In the genomic region with DNA sequence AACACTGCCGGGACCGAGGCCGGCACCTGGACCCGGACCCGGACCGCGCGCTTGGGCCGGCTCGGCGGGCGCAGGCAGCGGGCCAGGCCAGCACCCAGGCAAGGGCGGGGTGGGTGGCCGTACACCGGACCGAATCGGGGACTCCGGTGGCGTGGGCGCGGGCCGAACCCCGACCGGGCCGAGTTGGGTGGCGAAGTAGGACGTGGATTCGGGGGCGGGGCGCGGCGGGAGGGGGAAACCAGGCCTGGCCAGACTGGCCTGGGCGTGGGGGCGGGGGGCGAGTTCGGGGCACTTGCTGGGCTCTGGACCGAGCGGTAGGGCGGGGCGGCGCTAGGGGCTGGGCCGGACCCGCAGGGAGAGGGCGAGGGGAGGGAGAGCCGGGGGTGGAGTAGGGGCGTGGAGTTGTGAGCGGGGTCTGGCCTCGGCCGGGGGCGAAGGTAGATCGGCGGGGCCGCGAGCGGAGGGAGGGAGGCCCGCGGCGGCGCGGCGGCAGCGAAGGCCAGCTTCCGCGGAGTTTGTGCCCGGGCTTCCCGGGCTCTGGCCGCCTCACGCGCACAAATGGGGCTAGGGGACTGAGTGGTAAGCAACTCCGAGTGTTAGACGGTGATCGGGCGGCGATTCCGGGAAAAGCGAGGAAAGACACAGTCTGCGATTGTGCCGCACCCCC, we compare ENCODE assay signal across 7 cellular contexts. TPM values are rescaled to one million over a fixed set of nuclear protein-coding genes. Genes with fewer than 3 reads are reported as not detected.
A peak's percentile ranks its signal among the peaks of the same experiment; 100 is the strongest.
DNase-seq lines count a peak whose midpoint lies in the region; ATAC-seq and TF ChIP-seq lines count a peak whose summit lies in the region.

No MANE protein-coding gene starts in this region.

- TF ChIP-seq CTCF in GM23338 (conservative IDR thresholded peaks at IDR 0.05; ENCODE audit: low read depth in 2 of 2) (no peak), epithelial cell of proximal tubule (conservative IDR thresholded peaks at IDR 0.05; ENCODE audit: low read depth, low read length) (no peak), neural crest cell (conservative IDR thresholded peaks at IDR 0.05) (no peak)

- no peaks in the 10 kb centered on the region for H3K79me2 ChIP-seq in GM23338 (replicated peaks; ENCODE audit: insufficient read depth)

- DNase-seq in GM23338 (ENCODE audit: low spot score) = peak; percentile 58
- peak; percentile 18 for DNase-seq in SK-N-DZ (ENCODE audit: low spot score)
- no peak for DNase-seq in epithelial cell of proximal tubule (ENCODE audit: low read depth)
- DNase-seq in neural crest cell (ENCODE audit: low read depth, low spot score) = peak; percentile 29
- DNase-seq in MV-4-11 (lab: John Stamatoyannopoulos, UW) = no peak
- DNase-seq in SKM-1 (lab: John Stamatoyannopoulos, UW; ENCODE audit: unreplicated experiment) = no peak
- no peak for DNase-seq in KG1 (lab: John Stamatoyannopoulos, UW)

- H3K9me3 Mint-ChIP-seq in GM23338 (no peaks in the 10 kb centered on the region), neural crest cell (no peaks in the 10 kb centered on the region)

- H3K4me3 ChIP-seq in GM23338 (peak overlapping the region; percentile 41), epithelial cell of proximal tubule (ENCODE audit: low read depth, low read length) (peak overlapping the region; percentile 65)

- H3K36me3 Mint-ChIP-seq in GM23338 (ENCODE audit: low read depth) = no peaks in the 10 kb centered on the region
- H3K36me3 Mint-ChIP-seq in neural crest cell (ENCODE audit: low read depth) = no peaks in the 10 kb centered on the region

- peak; percentile 36 for ATAC-seq in GM23338

- peaks cover 76% of the 10 kb centered on the region for H3K27me3 ChIP-seq in GM23338 (ENCODE audit: insufficient read depth)

- H3K27ac Mint-ChIP-seq in GM23338 (no peak overlapping the region), neural crest cell (ENCODE audit: unreplicated experiment) (no peak overlapping the region)

- peaks cover 46% of the 10 kb centered on the region for H3K27me3 Mint-ChIP-seq in GM23338 (ENCODE audit: insufficient read depth, low read depth, poor library complexity)
- no peaks in the 10 kb centered on the region for H3K27me3 Mint-ChIP-seq in neural crest cell (ENCODE audit: low read depth)

- H4K20me1 ChIP-seq in GM23338 (replicated peaks; ENCODE audit: insufficient read depth) = 0 out of 2 replicates have a peak, but pooled peaks cover 6% of the 10 kb centered on the region

- no peak overlapping the region for H3K27ac ChIP-seq in GM23338 (ENCODE audit: low read depth)

- no peaks in the 10 kb centered on the region for H3K36me3 ChIP-seq in GM23338 (ENCODE audit: insufficient read depth)

- no peaks in the 10 kb centered on the region for H3K9me2 ChIP-seq in GM23338 (ENCODE audit: insufficient read depth)

- H2AFZ ChIP-seq in GM23338 = no peak overlapping the region

- no peaks in the 10 kb centered on the region; the same call in 1 of the 2 replicates for H3K4me1 ChIP-seq in GM23338 (ENCODE audit: insufficient read depth)

- peak overlapping the region; percentile 68 for H3K4me2 ChIP-seq in GM23338

- no peak overlapping the region; the same call in 2 of the 3 replicates for H3K4me3 Mint-ChIP-seq in GM23338
- no peak overlapping the region for H3K4me3 Mint-ChIP-seq in neural crest cell

- no peaks in the 10 kb centered on the region for H3F3A ChIP-seq in GM23338 (replicated peaks; ENCODE audit: low read depth)

- H3K4me1 Mint-ChIP-seq in GM23338 (peaks cover 8% of the 10 kb centered on the region), neural crest cell (peaks cover 15% of the 10 kb centered on the region)

TF ChIP-seq in GM23338, 12 proteins besides CTCF, POLR2A, EP300 and RAD21:
- peak; percentile 7 for TF ChIP-seq EZH2 (IDR thresholded peaks at IDR 0.05; ENCODE audit: low read depth, unreplicated experiment)
- TF ChIP-seq NANOG (IDR thresholded peaks at IDR 0.05; ENCODE audit: borderline replicate concordance) = no peak

RNA-seq across cellular contexts. Expression of gene BCORL1, which starts 1.8 kb away (rescaled TPM):
- total RNA-seq in GM23338 (2014; rRNA removed; shearing (Covaris generic)) = 2.2 and 2.6 TPM in 2 replicates
- 2.3 and 2.7 TPM in 2 replicates for polyA plus RNA-seq in GM23338 (2016; fragmentation: Nextera tagmentation; extraction: Ambion mirVana)
- polyA plus RNA-seq in SK-N-DZ (2014; cell fraction: cytosol; rRNA removed) = 1.1 and 2.1 TPM in 2 replicates
- 1.3 and 1.7 TPM in 2 replicates for polyA plus RNA-seq in SK-N-DZ (2014; cell fraction: nucleus; rRNA removed)
- total RNA-seq in epithelial cell of proximal tubule (1.6 and 1.7 TPM in 2 replicates), neural crest cell (46.2 and 53.7 TPM in 2 replicates)

Comparison
In these comparisons a context has a peak if more than half of its experiments do, and no peak if none do; other contexts are left out.
1. DNase-seq: peak in GM23338 (single experiment), SK-N-DZ (single experiment) and neural crest cell (single experiment); none in epithelial cell of proximal tubule (single experiment), MV-4-11 (single experiment), SKM-1 (single experiment) and KG1 (single experiment).
2. RNA of gene BCORL1, which starts 1.8 kb away (total RNA-seq): 46.2 to 53.7 TPM in neural crest cell; 2.2 to 2.6 TPM in GM23338 and 1.6 to 1.7 TPM in epithelial cell of proximal tubule; every median in the first group is over 10 times any median in the second.